1 cellular context compared by ENCODE assay signal in genomic region chr7:604038-604883, GRCh38.
TF ChIP-seq lines count a peak whose summit lies in the region.

No MANE protein-coding gene starts in this region.

TF ChIP-seq in K562, 482 proteins besides CTCF, POLR2A, EP300 and RAD21 (continued from another document and continues in another):
- peak; percentile 74 for TF ChIP-seq HES1 (IDR thresholded peaks at IDR 0.05; ENCODE audit: low read depth)
- TF ChIP-seq ZNF175 (CRISPR knock-in tag; IDR thresholded peaks at IDR 0.05; ENCODE audit: low read depth), result peak; percentile 95
- TF ChIP-seq ZBTB17 (CRISPR knock-in tag; IDR thresholded peaks at IDR 0.05), result peak; percentile 31; the same call in 1 of the 2 replicates
- TF ChIP-seq, protein P1, sequence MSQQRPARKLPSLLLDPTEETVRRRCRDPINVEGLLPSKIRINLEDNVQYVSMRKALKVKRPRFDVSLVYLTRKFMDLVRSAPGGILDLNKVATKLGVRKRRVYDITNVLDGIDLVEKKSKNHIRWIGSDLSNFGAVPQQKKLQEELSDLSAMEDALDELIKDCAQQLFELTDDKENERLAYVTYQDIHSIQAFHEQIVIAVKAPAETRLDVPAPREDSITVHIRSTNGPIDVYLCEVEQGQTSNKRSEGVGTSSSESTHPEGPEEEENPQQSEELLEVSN (IDR thresholded peaks at IDR 0.05; ENCODE audit: borderline replicate concordance in 1 of 2, extremely low read depth in 1 of 2, insufficient read depth in 1 of 2, insufficient read length in 1 of 2, low read depth in 1 of 2, low read length in 1 of 2, poor library complexity in 1 of 2, severe bottlenecking in 1 of 2), result peak; percentile 95 to 99
- TF ChIP-seq ZKSCAN1 (IDR thresholded peaks at IDR 0.05; ENCODE audit: low read depth, low read length), result no peak
- TF ChIP-seq CBX1 (IDR thresholded peaks at IDR 0.05; ENCODE audit: low read depth), result peak; percentile 91
- TF ChIP-seq RAD51 (IDR thresholded peaks at IDR 0.05; ENCODE audit: borderline replicate concordance, low read depth), result peak; percentile 81
- TF ChIP-seq, protein P2, sequence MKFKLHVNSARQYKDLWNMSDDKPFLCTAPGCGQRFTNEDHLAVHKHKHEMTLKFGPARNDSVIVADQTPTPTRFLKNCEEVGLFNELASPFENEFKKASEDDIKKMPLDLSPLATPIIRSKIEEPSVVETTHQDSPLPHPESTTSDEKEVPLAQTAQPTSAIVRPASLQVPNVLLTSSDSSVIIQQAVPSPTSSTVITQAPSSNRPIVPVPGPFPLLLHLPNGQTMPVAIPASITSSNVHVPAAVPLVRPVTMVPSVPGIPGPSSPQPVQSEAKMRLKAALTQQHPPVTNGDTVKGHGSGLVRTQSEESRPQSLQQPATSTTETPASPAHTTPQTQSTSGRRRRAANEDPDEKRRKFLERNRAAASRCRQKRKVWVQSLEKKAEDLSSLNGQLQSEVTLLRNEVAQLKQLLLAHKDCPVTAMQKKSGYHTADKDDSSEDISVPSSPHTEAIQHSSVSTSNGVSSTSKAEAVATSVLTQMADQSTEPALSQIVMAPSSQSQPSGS (CRISPR knock-in tag; IDR thresholded peaks at IDR 0.05), result no peak
- no peak for TF ChIP-seq HMG20B (CRISPR knock-in tag; IDR thresholded peaks at IDR 0.05)
- no peak for TF ChIP-seq ZNF77 (CRISPR knock-in tag; IDR thresholded peaks at IDR 0.05)
- peak in 1 of 2 experiments; percentile 64; a peak in 1 of 4 replicates for TF ChIP-seq ZNF639 (CRISPR knock-in tag; conservative IDR thresholded peaks at IDR 0.05 in 1 of 2, IDR thresholded peaks at IDR 0.05 in 1 of 2)
- peak; percentile 99 for TF ChIP-seq ATF6 (CRISPR knock-in tag; IDR thresholded peaks at IDR 0.05)
- TF ChIP-seq, protein P3, sequence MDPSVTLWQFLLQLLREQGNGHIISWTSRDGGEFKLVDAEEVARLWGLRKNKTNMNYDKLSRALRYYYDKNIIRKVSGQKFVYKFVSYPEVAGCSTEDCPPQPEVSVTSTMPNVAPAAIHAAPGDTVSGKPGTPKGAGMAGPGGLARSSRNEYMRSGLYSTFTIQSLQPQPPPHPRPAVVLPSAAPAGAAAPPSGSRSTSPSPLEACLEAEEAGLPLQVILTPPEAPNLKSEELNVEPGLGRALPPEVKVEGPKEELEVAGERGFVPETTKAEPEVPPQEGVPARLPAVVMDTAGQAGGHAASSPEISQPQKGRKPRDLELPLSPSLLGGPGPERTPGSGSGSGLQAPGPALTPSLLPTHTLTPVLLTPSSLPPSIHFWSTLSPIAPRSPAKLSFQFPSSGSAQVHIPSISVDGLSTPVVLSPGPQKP (CRISPR knock-in tag; IDR thresholded peaks at IDR 0.05), result no peak
- peak; percentile 96 for TF ChIP-seq SMAD4 (CRISPR knock-in tag; conservative IDR thresholded peaks at IDR 0.05)
- no peak for TF ChIP-seq ZNF699 (CRISPR knock-in tag; IDR thresholded peaks at IDR 0.05; ENCODE audit: insufficient replicate concordance)
- peak; percentile 44; the same call in 1 of the 2 replicates for TF ChIP-seq TEAD4 (IDR thresholded peaks at IDR 0.05; ENCODE audit: low read length)
- TF ChIP-seq TEAD4 (CRISPR knock-in tag; IDR thresholded peaks at IDR 0.05; ENCODE audit: borderline replicate concordance), result peak; percentile 84; the same call in 1 of the 2 replicates
- no peak for TF ChIP-seq ZNF764 (CRISPR knock-in tag; IDR thresholded peaks at IDR 0.05; ENCODE audit: low read depth)
- TF ChIP-seq E2F4 (CRISPR knock-in tag; IDR thresholded peaks at IDR 0.05; ENCODE audit: low read depth), result 0 out of 2 replicates have a peak, but pooled peaks have one; percentile 62
- peak; percentile 85 for TF ChIP-seq GATAD2A (IDR thresholded peaks at IDR 0.05)
- TF ChIP-seq POLR2H (tag; IDR thresholded peaks at IDR 0.05; ENCODE audit: low read depth), result peak; percentile 77
- TF ChIP-seq POU5F1 (IDR thresholded peaks at IDR 0.05; ENCODE audit: borderline replicate concordance, low read depth, low read length, partially characterized antibody), result no peak
- TF ChIP-seq FOXM1 (IDR thresholded peaks at IDR 0.05; ENCODE audit: low read depth), result no peak
- TF ChIP-seq FOXM1 (CRISPR knock-in tag; IDR thresholded peaks at IDR 0.05; ENCODE audit: low read depth), result peak; percentile 46; the same call in 1 of the 2 replicates
- TF ChIP-seq, protein P4, sequence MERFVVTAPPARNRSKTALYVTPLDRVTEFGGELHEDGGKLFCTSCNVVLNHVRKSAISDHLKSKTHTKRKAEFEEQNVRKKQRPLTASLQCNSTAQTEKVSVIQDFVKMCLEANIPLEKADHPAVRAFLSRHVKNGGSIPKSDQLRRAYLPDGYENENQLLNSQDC (CRISPR knock-in tag; IDR thresholded peaks at IDR 0.05), result no peak
- TF ChIP-seq NEUROD1 (IDR thresholded peaks at IDR 0.05; ENCODE audit: borderline replicate concordance, low read depth, low read length, partially characterized antibody), result peak; percentile 88
- TF ChIP-seq ZNF3 (CRISPR knock-in tag; IDR thresholded peaks at IDR 0.05), result no peak
- no peak for TF ChIP-seq PKNOX1 (IDR thresholded peaks at IDR 0.05)
- TF ChIP-seq CCNT2 (IDR thresholded peaks at IDR 0.05; ENCODE audit: borderline replicate concordance, extremely low read depth, insufficient read length, low read depth, low read length), result peak; percentile 70
- TF ChIP-seq, protein P5, sequence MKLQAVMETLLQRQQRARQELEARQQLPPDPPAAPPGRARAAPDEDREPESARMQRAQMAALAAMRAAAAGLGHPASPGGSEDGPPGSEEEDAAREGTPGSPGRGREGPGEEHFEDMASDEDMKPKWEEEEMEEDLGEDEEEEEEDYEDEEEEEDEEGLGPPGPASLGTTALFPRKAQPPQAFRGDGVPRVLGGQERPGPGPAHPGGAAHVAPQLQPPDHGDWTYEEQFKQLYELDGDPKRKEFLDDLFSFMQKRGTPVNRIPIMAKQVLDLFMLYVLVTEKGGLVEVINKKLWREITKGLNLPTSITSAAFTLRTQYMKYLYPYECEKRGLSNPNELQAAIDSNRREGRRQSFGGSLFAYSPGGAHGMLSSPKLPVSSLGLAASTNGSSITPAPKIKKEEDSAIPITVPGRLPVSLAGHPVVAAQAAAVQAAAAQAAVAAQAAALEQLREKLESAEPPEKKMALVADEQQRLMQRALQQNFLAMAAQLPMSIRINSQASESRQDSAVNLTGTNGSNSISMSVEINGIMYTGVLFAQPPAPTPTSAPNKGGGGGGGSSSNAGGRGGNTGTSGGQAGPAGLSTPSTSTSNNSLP (IDR thresholded peaks at IDR 0.05; ENCODE audit: borderline replicate concordance, low read depth, low read length), result no peak
- 0 out of 2 replicates have a peak, but pooled peaks have one; percentile 75 for TF ChIP-seq SRSF3 (IDR thresholded peaks at IDR 0.05; ENCODE audit: insufficient read depth, low read length)
- TF ChIP-seq, protein P6, sequence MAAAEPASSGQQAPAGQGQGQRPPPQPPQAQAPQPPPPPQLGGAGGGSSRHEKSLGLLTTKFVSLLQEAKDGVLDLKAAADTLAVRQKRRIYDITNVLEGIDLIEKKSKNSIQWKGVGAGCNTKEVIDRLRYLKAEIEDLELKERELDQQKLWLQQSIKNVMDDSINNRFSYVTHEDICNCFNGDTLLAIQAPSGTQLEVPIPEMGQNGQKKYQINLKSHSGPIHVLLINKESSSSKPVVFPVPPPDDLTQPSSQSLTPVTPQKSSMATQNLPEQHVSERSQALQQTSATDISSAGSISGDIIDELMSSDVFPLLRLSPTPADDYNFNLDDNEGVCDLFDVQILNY (CRISPR knock-in tag; IDR thresholded peaks at IDR 0.05), result peak; percentile 83; the same call in 1 of the 2 replicates
- TF ChIP-seq RERE (CRISPR knock-in tag; IDR thresholded peaks at IDR 0.05; ENCODE audit: borderline replicate concordance), result peak; percentile 92; the same call in 1 of the 2 replicates
- TF ChIP-seq GMEB1 (CRISPR knock-in tag; IDR thresholded peaks at IDR 0.05), result peak; percentile 60; the same call in 1 of the 2 replicates
- TF ChIP-seq LEF1 (IDR thresholded peaks at IDR 0.05), result peak; percentile 88
